10 cellular contexts compared by ENCODE assay signal in the genomic region with DNA sequence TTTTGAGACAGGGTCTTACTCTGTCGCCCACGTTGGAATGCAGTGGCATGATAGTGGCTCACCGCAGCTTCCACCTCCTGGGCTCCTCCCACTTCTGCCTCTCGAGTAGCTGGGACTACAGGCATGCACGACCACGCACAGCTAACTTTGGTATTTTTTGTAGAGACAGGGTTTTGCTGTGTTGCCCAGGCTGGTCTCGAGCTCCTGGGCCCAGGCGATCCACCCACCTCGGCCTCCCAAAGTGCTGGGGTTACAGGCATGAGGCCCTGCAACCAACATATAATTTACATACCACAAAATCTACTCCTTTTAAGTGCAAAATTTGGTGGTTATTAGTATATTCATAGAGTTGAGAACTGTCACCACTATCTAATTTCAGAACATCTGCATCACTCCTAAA.
"Had no signal": no experiment of that assay in that cellular context is flagged by ENCODE, and none has a peak within 500 bp of the region (broad histone marks: within the 10 kb centered on the region; RNA-seq: fewer than 3 reads in every experiment).

No MANE protein-coding gene starts in this region.

- ATAC-seq: HCT116, HepG2 had no signal

- H3K27me3 Mint-ChIP-seq: IgD-negative memory B cell had no signal

- H3K9ac ChIP-seq: GM23248 had no signal

- H3K27ac Mint-ChIP-seq: HFFc6, IgD-negative memory B cell had no signal

- H2AFZ ChIP-seq: GM23248 had no signal

- H3K4me1 Mint-ChIP-seq: IgD-negative memory B cell had no signal

- H3K4me1 ChIP-seq: HAP-1 had no signal

- DNase-seq: GM23248, GOT3, H7, HFFc6, KBM-7 had no signal

- H3K9me3 ChIP-seq: HAP-1 had no signal

- FAIRE-seq: HepG2 had no signal

- H3K9me3 Mint-ChIP-seq: HFFc6 had no signal

- H3K27ac ChIP-seq: GM23248, HL-60 had no signal

- H3K4me3 ChIP-seq: GM23248, HAP-1 had no signal

- H3K4me3 Mint-ChIP-seq: HFFc6, IgD-negative memory B cell had no signal
